ENCODE assay signal across 1 cellular context in genomic region chr4:19239565-19239964, GRCh38.
TF ChIP-seq lines count a peak whose summit lies in the region.

No MANE protein-coding gene starts in this region.

TF ChIP-seq in IMR-90, 13 proteins besides CTCF, POLR2A, EP300 and RAD21 (continued from another document):
- TF ChIP-seq CHD1 (IDR thresholded peaks at IDR 0.05; ENCODE audit: low read depth, low read length) (no peak), MAZ (IDR thresholded peaks at IDR 0.05; ENCODE audit: borderline replicate concordance, low read depth, low read length) (no peak), FOS (IDR thresholded peaks at IDR 0.05; ENCODE audit: low read depth, low read length) (no peak), NFE2L2 (IDR thresholded peaks at IDR 0.05; ENCODE audit: low read depth, low read length) (no peak), RCOR1 (IDR thresholded peaks at IDR 0.05; ENCODE audit: insufficient replicate concordance, low read length) (no peak)
